Comparison of ENCODE assay signal across 8 cellular contexts in the genomic region with DNA sequence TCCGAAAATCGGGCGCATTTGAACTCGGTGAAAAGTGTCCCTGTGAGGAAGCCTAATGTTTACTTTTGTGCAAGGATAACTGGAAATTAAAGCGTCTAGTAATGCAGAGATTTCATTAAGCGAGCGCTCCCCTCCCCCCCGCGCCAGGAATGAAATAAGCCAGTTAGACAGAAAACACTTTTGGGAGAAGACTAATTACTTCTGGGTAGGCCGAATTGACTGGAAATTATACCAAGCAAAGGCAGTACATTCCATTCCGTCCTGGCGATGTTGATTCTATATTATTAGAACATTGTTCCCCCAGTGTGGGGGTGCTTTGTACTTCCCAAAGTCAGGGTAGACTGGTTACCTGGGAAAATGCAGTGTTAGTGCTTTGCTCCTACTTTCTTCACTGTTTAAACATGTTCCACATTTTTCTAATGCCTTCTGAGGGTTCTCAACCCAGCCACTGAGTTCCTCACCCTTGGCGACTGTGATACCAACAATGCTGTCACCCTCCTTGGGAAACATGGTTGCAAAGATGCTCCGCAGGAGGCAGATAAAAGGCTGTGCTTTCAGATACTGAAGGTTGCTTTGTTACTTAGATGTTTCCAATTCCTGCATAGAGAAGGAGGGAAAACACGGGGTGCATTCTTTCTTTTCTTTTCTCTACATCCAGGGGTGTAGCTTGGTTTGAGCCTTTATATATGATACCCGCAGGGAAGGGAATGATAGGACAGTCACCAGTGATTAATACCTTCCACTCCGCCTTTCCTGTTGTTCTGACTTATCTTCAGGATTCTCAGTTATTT. TPM values are rescaled to one million over a fixed set of nuclear protein-coding genes. Genes with fewer than 3 reads are reported as not detected.
DNase-seq lines count a peak whose midpoint lies in the region; ATAC-seq, FAIRE-seq and TF ChIP-seq lines count a peak whose summit lies in the region.

No MANE protein-coding gene starts in this region.

- H3K36me3 Mint-ChIP-seq in nephron (ENCODE audit: low read depth): peaks cover 6% of the 10 kb centered on the region

- peak; percentile 29 for DNase-seq in RCC 7860 (ENCODE audit: low spot score)
- no peak for DNase-seq in esophagus squamous epithelium (lab: John Stamatoyannopoulos, UW)

- no peak for FAIRE-seq in RCC 7860 (lab: Jason Lieb, UNC)

- H3K4me3 ChIP-seq in BLaER1 (peak overlapping the region; percentile 83), esophagus squamous epithelium (peak overlapping the region; percentile 52 to 79 (median 66))

- H3K27me3 Mint-ChIP-seq in nephron (ENCODE audit: low read depth): peaks cover 3% of the 10 kb centered on the region

- H3K4me1 Mint-ChIP-seq in nephron: peaks cover 29% of the 10 kb centered on the region

- H3K27me3 ChIP-seq in BLaER1 (no peaks in the 10 kb centered on the region), esophagus squamous epithelium (no peaks in the 10 kb centered on the region)

- TF ChIP-seq CTCF in esophagus squamous epithelium (IDR thresholded peaks at IDR 0.05) (no peak), nephron (IDR thresholded peaks at IDR 0.05; ENCODE audit: unreplicated experiment in 3 of 3) (no peak)

- no peak for ATAC-seq in GM21576 (IDR thresholded peaks at IDR 0.05; ENCODE audit: unreplicated experiment)
- ATAC-seq in HG02840 (IDR thresholded peaks at IDR 0.05; ENCODE audit: low FRiP score, unreplicated experiment): no peak
- no peak for ATAC-seq in HG02610 (IDR thresholded peaks at IDR 0.05; ENCODE audit: unreplicated experiment)
- ATAC-seq in GM19455 (IDR thresholded peaks at IDR 0.05; ENCODE audit: unreplicated experiment): no peak

- peaks cover 42% of the 10 kb centered on the region for H4K20me1 ChIP-seq in BLaER1

- H3K27ac ChIP-seq in BLaER1 (peak overlapping the region; percentile 87), esophagus squamous epithelium (peak overlapping the region; percentile 84 to 94 (median 88))

- peak overlapping the region; percentile 80 to 91 (median 89) for H3K27ac Mint-ChIP-seq in nephron

- H3K36me3 ChIP-seq in BLaER1 (no peaks in the 10 kb centered on the region; the same call in 1 of the 2 replicates), esophagus squamous epithelium (no peaks in the 10 kb centered on the region)

- H3K4me3 Mint-ChIP-seq in nephron: peak overlapping the region; percentile 90 to 94 (median 90)

- intact Hi-C loops in esophagus squamous epithelium (cut with DNase I): loop anchor here (10.0 kb wide), 1 partner anchor 407 kb away; no protein-coding TSS in a partner anchor

- no peaks in the 10 kb centered on the region for H3K9me3 Mint-ChIP-seq in nephron

- TF ChIP-seq POLR2A in esophagus squamous epithelium (IDR thresholded peaks at IDR 0.05): no peak

- peak overlapping the region; percentile 82 for H3K4me2 ChIP-seq in BLaER1

- H3K9ac ChIP-seq in BLaER1: peak overlapping the region; percentile 91

- H3K4me1 ChIP-seq in BLaER1 (peaks cover 58% of the 10 kb centered on the region), esophagus squamous epithelium (peaks cover 8 to 68% (median 12%) of the 10 kb centered on the region in 3 donors)

- H3K9me3 ChIP-seq in BLaER1 (no peaks in the 10 kb centered on the region), esophagus squamous epithelium (no peaks in the 10 kb centered on the region)

- WGBS in esophagus squamous epithelium, 2 donors: 8 to 11% methylated on average over 17 of the region's 17 CpGs

RNA-seq across cellular contexts. Expression of gene GJA1, which starts 2.6 kb away (rescaled TPM):
- total RNA-seq in esophagus squamous epithelium: 100 to 1,000 TPM in 1 of 4 donors, 10 to 100 TPM in 3; 73.1 to 118 (median 89.4) TPM
